ENCODE assay signal across 1 cellular context in genomic region chr10:22779331-22780019, GRCh38.
TF ChIP-seq lines count a peak whose summit lies in the region.

No MANE protein-coding gene starts in this region.

TF ChIP-seq in HepG2, 621 proteins besides CTCF, POLR2A, EP300 and RAD21 (continued from another document):
- no peak for TF ChIP-seq MNT (IDR thresholded peaks at IDR 0.05)
- no peak for TF ChIP-seq SMC3 (IDR thresholded peaks at IDR 0.05; ENCODE audit: low read length)
- no peak for TF ChIP-seq ZNF547 (CRISPR knock-in tag; IDR thresholded peaks at IDR 0.05)
